In genomic region chr15:56432304-56432703, GRCh38 we compare ENCODE assay signal across 24 cellular contexts. TPM values are rescaled to one million over a fixed set of nuclear protein-coding genes. Genes with fewer than 3 reads are reported as not detected.
DNase-seq lines count a peak whose midpoint lies in the region; ATAC-seq, FAIRE-seq and TF ChIP-seq lines count a peak whose summit lies in the region.
"Had no signal": no experiment of that assay in that cellular context is flagged by ENCODE, and none has a peak within 500 bp of the region (broad histone marks: within the 10 kb centered on the region; RNA-seq: fewer than 3 reads in every experiment).

No MANE protein-coding gene starts in this region.

- H3K27ac ChIP-seq in IMR-90 (ENCODE audit: insufficient read depth, low read length), result no peak overlapping the region
- H3K27ac ChIP-seq: BLaER1 had no signal

- DNase-seq in GM12892 (ENCODE audit: insufficient read length) (no peak), IMR-90 (no peak), left lobe of liver (ENCODE audit: low spot score) (no peak), GF-D8 (lab: John Stamatoyannopoulos, UW) (no peak), dedifferentiated amniotic fluid mesenchymal stem cell (ENCODE audit: extremely low spot score) (no peak)
- DNase-seq: 8988T; ACHN; BE2C; C1 segment of cervical spinal cord; CD4-positive, alpha-beta memory T cell; CD4-positive, CD25-positive, alpha-beta regulatory T cell; CD8-positive, alpha-beta memory T cell; COR-L47; DMS 273 treated with DMSO at 0.1 percent for 48 hours; DMS153; DMS53; DMS79; DND-41; EL; GDM1 had no signal

- H2BK5ac ChIP-seq in IMR-90 (ENCODE audit: low read depth, low read length, poor library complexity, severe bottlenecking), result no peak overlapping the region

- no peak overlapping the region for H3K18ac ChIP-seq in IMR-90 (ENCODE audit: low read depth, low read length)

- H4K91ac ChIP-seq in IMR-90 (ENCODE audit: insufficient read depth, low read depth, low read length), result no peak overlapping the region

- no peak overlapping the region for H4K8ac ChIP-seq in IMR-90 (ENCODE audit: low read depth in 2 of 2, low read length in 2 of 2)

- CTCF ChIA-PET in IMR-90 (lab: Yijun Ruan, JAX), result interaction anchor here (0.8 kb wide), 1 partner anchor 63 kb away, joined by 3 read pairs; no protein-coding TSS in a partner anchor

- no peaks in the 10 kb centered on the region for H3K4me1 ChIP-seq in IMR-90 (ENCODE audit: control insufficient read depth, insufficient read depth, low read length)
- H3K4me1 ChIP-seq: BE2C, BLaER1 had no signal

- H3K27me3 ChIP-seq in IMR-90 (ENCODE audit: control insufficient read depth, insufficient read depth, low read length), result no peaks in the 10 kb centered on the region
- H3K27me3 ChIP-seq: BE2C, BLaER1 had no signal

- TF ChIP-seq CTCF in IMR-90 (conservative IDR thresholded peaks at IDR 0.05; ENCODE audit: low read depth, low read length), result no peak

- WGBS in IMR-90 (ENCODE audit: extremely low coverage in 2 of 2, insufficient read length in 1 of 2), 2 experiments, result no CpG with 5 or more reads among the region's 5 CpGs

- FAIRE-seq in GM12892 (lab: Jason Lieb, UNC), result peak; percentile 38
- FAIRE-seq: A204.1, GM12891, GM18507 had no signal

- H2BK15ac ChIP-seq in IMR-90 (ENCODE audit: low read depth, low read length), result no peak overlapping the region

- no peak overlapping the region for H3K14ac ChIP-seq in IMR-90 (replicated peaks; ENCODE audit: low read depth, low read length)

- no peak overlapping the region for H3K56ac ChIP-seq in IMR-90 (ENCODE audit: extremely low read depth, insufficient read depth, low read length)

- dilution Hi-C loops in IMR-90 (cut with HindIII; ENCODE audit: low sequenced_read_pairs, unreplicated experiment), result no loop called here

- POLR2A ChIA-PET in IMR-90 (lab: Charles Lee; ENCODE audit: unreplicated experiment), result no interaction called here

- no peak for TF ChIP-seq RAD21 in IMR-90 (IDR thresholded peaks at IDR 0.05; ENCODE audit: low read length)

- no peaks in the 10 kb centered on the region for H3K9me3 ChIP-seq in IMR-90 (ENCODE audit: control insufficient read depth, insufficient read depth, low read length)
- H3K9me3 ChIP-seq: BE2C, BLaER1 had no signal

- intact Hi-C loops in IMR-90 (cut with micrococcal nuclease), result no loop called here

- no peaks in the 10 kb centered on the region for H3K36me3 ChIP-seq in IMR-90 (ENCODE audit: control insufficient read depth, insufficient read depth, low read length)
- H3K36me3 ChIP-seq: BLaER1 had no signal

- H2BK120ac ChIP-seq in IMR-90 (ENCODE audit: low read depth, low read length), result no peak overlapping the region

- no peak overlapping the region for H3K23ac ChIP-seq in IMR-90 (ENCODE audit: low read depth, low read length)

- BruUV-seq in IMR-90 (replicated peaks; lab: Mats Ljungman, UMichigan), result no TSS peak

- TF ChIP-seq POLR2A in GM12892 (IDR thresholded peaks at IDR 0.05; ENCODE audit: low read depth, low read length), result no peak
- TF ChIP-seq POLR2A in IMR-90 (IDR thresholded peaks at IDR 0.05; ENCODE audit: low read depth, low read length), result no peak

- H3K9ac ChIP-seq in IMR-90 (ENCODE audit: low read depth, low read length), result no peak overlapping the region
- H3K9ac ChIP-seq: BLaER1 had no signal

- H3K4me3 ChIP-seq in IMR-90 (ENCODE audit: insufficient read depth, low read depth, low read length), result no peak overlapping the region
- H3K4me3 ChIP-seq: BLaER1 had no signal

- no peak overlapping the region for H3K4ac ChIP-seq in IMR-90 (ENCODE audit: low read depth, low read length)

- no peak overlapping the region for H2AK9ac ChIP-seq in IMR-90 (replicated peaks; ENCODE audit: low read depth, low read length, poor library complexity)

- H2BK20ac ChIP-seq in IMR-90 (ENCODE audit: low read depth, low read length), result no peak overlapping the region

- no peaks in the 10 kb centered on the region for H3K9me1 ChIP-seq in IMR-90 (ENCODE audit: insufficient read depth, low read length)

- no peak overlapping the region for H3K4me2 ChIP-seq in IMR-90 (ENCODE audit: low read depth, low read length)
- H3K4me2 ChIP-seq: BLaER1 had no signal

- H2AK5ac ChIP-seq in IMR-90 (ENCODE audit: low read depth, low read length), result no peak overlapping the region

- in situ Hi-C loops in IMR-90 (cut with MboI; ENCODE audit: low sequenced_read_pairs), result loop anchor here (25.0 kb wide), 1 partner anchor 770 kb away; no protein-coding TSS in a partner anchor

- no peak for ATAC-seq in IMR-90 (ENCODE audit: low read depth)
- peak; percentile 53 for ATAC-seq in left lobe of liver

- no peaks in the 10 kb centered on the region for H3K79me1 ChIP-seq in IMR-90 (ENCODE audit: low read depth in 1 of 2, low read length in 2 of 2)

- H4K20me1 ChIP-seq in IMR-90 (ENCODE audit: insufficient read depth, low read length), result no peaks in the 10 kb centered on the region
- H4K20me1 ChIP-seq: BLaER1 had no signal

- no peak overlapping the region for H4K5ac ChIP-seq in IMR-90 (ENCODE audit: low read depth, low read length)

- H2AFZ ChIP-seq in IMR-90 (replicated peaks; ENCODE audit: low read length, poor library complexity), result no peak overlapping the region

TF ChIP-seq in IMR-90, 13 proteins besides CTCF, POLR2A, EP300 and RAD21:
- TF ChIP-seq NFE2L2 (IDR thresholded peaks at IDR 0.05; ENCODE audit: low read depth, low read length) (no peak), CEBPB (IDR thresholded peaks at IDR 0.05; ENCODE audit: low read depth, low read length) (0 out of 2 replicates have a peak, but pooled peaks have one; percentile 2), BHLHE40 (IDR thresholded peaks at IDR 0.05; ENCODE audit: low read depth, low read length) (no peak), FOS (IDR thresholded peaks at IDR 0.05; ENCODE audit: low read depth, low read length) (no peak)
- TF ChIP-seq, protein P1, sequence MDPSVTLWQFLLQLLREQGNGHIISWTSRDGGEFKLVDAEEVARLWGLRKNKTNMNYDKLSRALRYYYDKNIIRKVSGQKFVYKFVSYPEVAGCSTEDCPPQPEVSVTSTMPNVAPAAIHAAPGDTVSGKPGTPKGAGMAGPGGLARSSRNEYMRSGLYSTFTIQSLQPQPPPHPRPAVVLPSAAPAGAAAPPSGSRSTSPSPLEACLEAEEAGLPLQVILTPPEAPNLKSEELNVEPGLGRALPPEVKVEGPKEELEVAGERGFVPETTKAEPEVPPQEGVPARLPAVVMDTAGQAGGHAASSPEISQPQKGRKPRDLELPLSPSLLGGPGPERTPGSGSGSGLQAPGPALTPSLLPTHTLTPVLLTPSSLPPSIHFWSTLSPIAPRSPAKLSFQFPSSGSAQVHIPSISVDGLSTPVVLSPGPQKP (IDR thresholded peaks at IDR 0.05; ENCODE audit: borderline replicate concordance, low read depth, low read length), result no peak

RNA-seq across cellular contexts. Expression of gene MNS1, which starts 32.6 kb away (rescaled TPM):
- polyA plus RNA-seq in GM12892 (2012; ENCODE audit: missing spikeins), result 3.8 TPM
- total RNA-seq in IMR-90 (2012; rRNA removed), result 0.36 and 0.83 TPM in 2 replicates
- polyA plus RNA-seq in IMR-90 (2012; rRNA removed), result 0.62 and 0.84 TPM in 2 replicates
- 0.09 and 0.14 TPM in 2 replicates for polyA plus RNA-seq in IMR-90 (2012; cell fraction: cytosol; rRNA removed)
- polyA plus RNA-seq in IMR-90 (2012; cell fraction: nucleus; rRNA removed; ENCODE audit: low replicate concordance), result 0.05 and 0.32 TPM in 2 replicates
- 0.20 TPM for total RNA-seq in left lobe of liver
- total RNA-seq: CD4-positive, alpha-beta memory T cell; CD4-positive, CD25-positive, alpha-beta regulatory T cell had no signal
- polyA plus RNA-seq: CD4-positive, alpha-beta memory T cell; CD4-positive, CD25-positive, alpha-beta regulatory T cell; CD8-positive, alpha-beta memory T cell had no signal
